Comparison of ENCODE assay signal across 1 cellular context in the genomic region with DNA sequence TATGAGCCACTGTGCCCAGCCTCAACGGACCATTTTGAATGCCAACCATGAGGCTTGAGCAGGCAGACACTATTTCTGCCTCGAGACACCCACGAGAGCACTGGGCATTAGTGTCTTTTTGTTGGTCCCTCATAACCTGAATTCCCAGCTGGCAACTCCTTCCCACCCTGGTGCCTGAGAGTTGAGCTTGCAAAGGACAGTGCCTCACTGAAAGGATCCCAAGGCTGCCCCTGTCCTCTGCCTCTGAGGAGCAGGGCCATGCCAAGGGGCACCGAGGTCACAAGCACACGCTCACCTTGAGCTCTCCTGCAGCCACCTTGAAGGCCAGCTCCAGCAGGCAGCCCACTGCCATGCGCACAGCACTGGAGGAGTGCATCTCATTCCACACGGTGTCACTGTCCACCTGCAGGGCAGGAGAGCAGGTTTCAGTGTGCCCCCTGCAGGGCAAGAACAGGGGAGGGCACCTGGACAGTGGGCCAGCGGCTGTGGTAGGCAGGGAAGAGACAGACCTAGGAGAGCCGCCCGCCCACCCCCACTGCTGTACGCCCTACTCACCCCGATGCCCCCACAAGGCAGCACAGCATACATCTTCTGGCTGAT.
TF ChIP-seq lines count a peak whose summit lies in the region.

No MANE protein-coding gene starts in this region.

TF ChIP-seq in HepG2, 621 proteins besides CTCF, POLR2A, EP300 and RAD21 (continued from another document and continues in another):
- TF ChIP-seq, protein P1, sequence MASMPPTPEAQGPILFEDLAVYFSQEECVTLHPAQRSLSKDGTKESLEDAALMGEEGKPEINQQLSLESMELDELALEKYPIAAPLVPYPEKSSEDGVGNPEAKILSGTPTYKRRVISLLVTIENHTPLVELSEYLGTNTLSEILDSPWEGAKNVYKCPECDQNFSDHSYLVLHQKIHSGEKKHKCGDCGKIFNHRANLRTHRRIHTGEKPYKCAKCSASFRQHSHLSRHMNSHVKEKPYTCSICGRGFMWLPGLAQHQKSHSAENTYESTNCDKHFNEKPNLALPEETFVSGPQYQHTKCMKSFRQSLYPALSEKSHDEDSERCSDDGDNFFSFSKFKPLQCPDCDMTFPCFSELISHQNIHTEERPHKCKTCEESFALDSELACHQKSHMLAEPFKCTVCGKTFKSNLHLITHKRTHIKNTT (CRISPR knock-in tag; IDR thresholded peaks at IDR 0.05): no peak
- TF ChIP-seq ZNF740 (CRISPR knock-in tag; IDR thresholded peaks at IDR 0.05) (peak; percentile 80; the same call in 1 of the 2 replicates), ZNF660 (CRISPR knock-in tag; IDR thresholded peaks at IDR 0.05; ENCODE audit: borderline replicate concordance, low read depth) (no peak), CCDC6 (CRISPR knock-in tag; IDR thresholded peaks at IDR 0.05) (no peak), NCOA1 (CRISPR knock-in tag; IDR thresholded peaks at IDR 0.05) (no peak), RFX3 (CRISPR knock-in tag; IDR thresholded peaks at IDR 0.05) (no peak), CHD4 (IDR thresholded peaks at IDR 0.05; ENCODE audit: borderline replicate concordance, low read length) (no peak), CBX2 (IDR thresholded peaks at IDR 0.05; ENCODE audit: low read depth, low read length) (no peak), CBX2 (CRISPR knock-in tag; IDR thresholded peaks at IDR 0.05; ENCODE audit: low read depth) (no peak), CEBPB (IDR thresholded peaks at IDR 0.05; ENCODE audit: borderline replicate concordance, low read depth, low read length) (no peak), FOXJ3 (CRISPR knock-in tag; IDR thresholded peaks at IDR 0.05; ENCODE audit: borderline replicate concordance) (no peak), SCMH1 (CRISPR knock-in tag; IDR thresholded peaks at IDR 0.05; ENCODE audit: borderline replicate concordance) (no peak), RORA (CRISPR knock-in tag; IDR thresholded peaks at IDR 0.05) (no peak), SOX5 (CRISPR knock-in tag; IDR thresholded peaks at IDR 0.05; ENCODE audit: borderline replicate concordance) (no peak), REXO4 (CRISPR knock-in tag; IDR thresholded peaks at IDR 0.05; ENCODE audit: borderline replicate concordance) (no peak), JUND (CRISPR knock-in tag; IDR thresholded peaks at IDR 0.05) (0 out of 2 replicates have a peak, but pooled peaks have one; percentile 57), SRSF1 (optimal IDR thresholded peaks at IDR 0.05; ENCODE audit: low read depth, low read length) (no peak), ZNF891 (CRISPR knock-in tag; IDR thresholded peaks at IDR 0.05) (no peak), SMAD1 (CRISPR knock-in tag; IDR thresholded peaks at IDR 0.05; ENCODE audit: borderline replicate concordance, low read depth) (no peak), ZNF556 (CRISPR knock-in tag; IDR thresholded peaks at IDR 0.05; ENCODE audit: borderline replicate concordance) (no peak), TAF15 (IDR thresholded peaks at IDR 0.05; ENCODE audit: low read depth, low read length, poor library complexity, severe bottlenecking) (no peak), BRF2 (CRISPR knock-in tag; IDR thresholded peaks at IDR 0.05) (no peak), ZBTB7A (CRISPR knock-in tag; IDR thresholded peaks at IDR 0.05) (peak; percentile 87), PCBP1 (IDR thresholded peaks at IDR 0.05; ENCODE audit: borderline replicate concordance, low read depth, low read length) (no peak), ETV5 (CRISPR knock-in tag; IDR thresholded peaks at IDR 0.05; ENCODE audit: borderline replicate concordance) (peak; percentile 29; the same call in 1 of the 2 replicates), ZNF354B (CRISPR knock-in tag; IDR thresholded peaks at IDR 0.05) (no peak), ZNF331 (CRISPR knock-in tag; IDR thresholded peaks at IDR 0.05) (peak; percentile 74; the same call in 1 of the 2 replicates), ZBTB3 (CRISPR knock-in tag; IDR thresholded peaks at IDR 0.05; ENCODE audit: borderline replicate concordance, low read depth) (no peak), AHR (CRISPR knock-in tag; IDR thresholded peaks at IDR 0.05) (no peak; the same call in 1 of the 2 replicates), MED8 (CRISPR knock-in tag; IDR thresholded peaks at IDR 0.05; ENCODE audit: insufficient replicate concordance) (no peak), TBX2 (CRISPR knock-in tag; IDR thresholded peaks at IDR 0.05; ENCODE audit: borderline replicate concordance) (no peak), SP2 (CRISPR knock-in tag; IDR thresholded peaks at IDR 0.05) (no peak), GRHL1 (CRISPR knock-in tag; conservative IDR thresholded peaks at IDR 0.05) (no peak), ZSCAN30 (CRISPR knock-in tag; IDR thresholded peaks at IDR 0.05) (no peak), ZKSCAN5 (CRISPR knock-in tag; IDR thresholded peaks at IDR 0.05) (no peak), TCF7 (IDR thresholded peaks at IDR 0.05; ENCODE audit: low read depth) (no peak), UBTF (CRISPR knock-in tag; IDR thresholded peaks at IDR 0.05) (no peak), ZNF414 (CRISPR knock-in tag; IDR thresholded peaks at IDR 0.05) (no peak), EZH2 (conservative IDR thresholded peaks at IDR 0.05; ENCODE audit: low read depth, low read length) (no peak), MYPOP (CRISPR knock-in tag; IDR thresholded peaks at IDR 0.05) (no peak; the same call in 1 of the 2 replicates)
- TF ChIP-seq, protein P2, sequence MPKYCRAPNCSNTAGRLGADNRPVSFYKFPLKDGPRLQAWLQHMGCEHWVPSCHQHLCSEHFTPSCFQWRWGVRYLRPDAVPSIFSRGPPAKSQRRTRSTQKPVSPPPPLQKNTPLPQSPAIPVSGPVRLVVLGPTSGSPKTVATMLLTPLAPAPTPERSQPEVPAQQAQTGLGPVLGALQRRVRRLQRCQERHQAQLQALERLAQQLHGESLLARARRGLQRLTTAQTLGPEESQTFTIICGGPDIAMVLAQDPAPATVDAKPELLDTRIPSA (CRISPR knock-in tag; IDR thresholded peaks at IDR 0.05; ENCODE audit: borderline replicate concordance): no peak
- TF ChIP-seq, protein P3, sequence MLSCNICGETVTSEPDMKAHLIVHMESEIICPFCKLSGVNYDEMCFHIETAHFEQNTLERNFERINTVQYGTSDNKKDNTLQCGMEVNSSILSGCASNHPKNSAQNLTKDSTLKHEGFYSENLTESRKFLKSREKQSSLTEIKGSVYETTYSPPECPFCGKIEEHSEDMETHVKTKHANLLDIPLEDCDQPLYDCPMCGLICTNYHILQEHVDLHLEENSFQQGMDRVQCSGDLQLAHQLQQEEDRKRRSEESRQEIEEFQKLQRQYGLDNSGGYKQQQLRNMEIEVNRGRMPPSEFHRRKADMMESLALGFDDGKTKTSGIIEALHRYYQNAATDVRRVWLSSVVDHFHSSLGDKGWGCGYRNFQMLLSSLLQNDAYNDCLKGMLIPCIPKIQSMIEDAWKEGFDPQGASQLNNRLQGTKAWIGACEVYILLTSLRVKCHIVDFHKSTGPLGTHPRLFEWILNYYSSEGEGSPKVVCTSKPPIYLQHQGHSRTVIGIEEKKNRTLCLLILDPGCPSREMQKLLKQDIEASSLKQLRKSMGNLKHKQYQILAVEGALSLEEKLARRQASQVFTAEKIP (CRISPR knock-in tag; IDR thresholded peaks at IDR 0.05; ENCODE audit: borderline replicate concordance): no peak
- TF ChIP-seq, protein P4, sequence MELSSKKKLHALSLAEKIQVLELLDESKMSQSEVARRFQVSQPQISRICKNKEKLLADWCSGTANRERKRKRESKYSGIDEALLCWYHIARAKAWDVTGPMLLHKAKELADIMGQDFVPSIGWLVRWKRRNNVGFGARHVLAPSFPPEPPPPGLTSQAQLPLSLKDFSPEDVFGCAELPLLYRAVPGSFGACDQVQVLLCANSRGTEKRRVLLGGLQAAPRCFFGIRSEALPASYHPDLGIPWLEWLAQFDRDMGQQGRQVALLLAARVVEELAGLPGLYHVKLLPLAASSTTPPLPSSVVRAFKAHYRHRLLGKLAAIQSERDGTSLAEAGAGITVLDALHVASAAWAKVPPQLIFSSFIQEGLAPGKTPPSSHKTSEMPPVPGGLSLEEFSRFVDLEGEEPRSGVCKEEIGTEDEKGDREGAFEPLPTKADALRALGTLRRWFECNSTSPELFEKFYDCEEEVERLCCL (CRISPR knock-in tag; IDR thresholded peaks at IDR 0.05; ENCODE audit: borderline replicate concordance): no peak
- TF ChIP-seq, protein P5, sequence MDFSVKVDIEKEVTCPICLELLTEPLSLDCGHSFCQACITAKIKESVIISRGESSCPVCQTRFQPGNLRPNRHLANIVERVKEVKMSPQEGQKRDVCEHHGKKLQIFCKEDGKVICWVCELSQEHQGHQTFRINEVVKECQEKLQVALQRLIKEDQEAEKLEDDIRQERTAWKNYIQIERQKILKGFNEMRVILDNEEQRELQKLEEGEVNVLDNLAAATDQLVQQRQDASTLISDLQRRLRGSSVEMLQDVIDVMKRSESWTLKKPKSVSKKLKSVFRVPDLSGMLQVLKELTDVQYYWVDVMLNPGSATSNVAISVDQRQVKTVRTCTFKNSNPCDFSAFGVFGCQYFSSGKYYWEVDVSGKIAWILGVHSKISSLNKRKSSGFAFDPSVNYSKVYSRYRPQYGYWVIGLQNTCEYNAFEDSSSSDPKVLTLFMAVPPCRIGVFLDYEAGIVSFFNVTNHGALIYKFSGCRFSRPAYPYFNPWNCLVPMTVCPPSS (IDR thresholded peaks at IDR 0.05): no peak
